Comparison of ENCODE assay signal across 1 cellular context in genomic region chr16:75421820-75422126, GRCh38.
A peak's percentile ranks its signal among the peaks of the same experiment; 100 is the strongest.
TF ChIP-seq lines count a peak whose summit lies in the region.

No MANE protein-coding gene starts in this region.

TF ChIP-seq in HEK293, 187 proteins besides CTCF, POLR2A, EP300 and RAD21 (continued from another document):
- TF ChIP-seq ZNF148 (tag by site-specific recombination; IDR thresholded peaks at IDR 0.05; ENCODE audit: borderline replicate concordance) (no peak), ZNF629 (tag by site-specific recombination; IDR thresholded peaks at IDR 0.05) (no peak), ATF2 (tag by site-specific recombination; IDR thresholded peaks at IDR 0.05; ENCODE audit: low read depth) (peak; percentile 83)
